In the genomic region with DNA sequence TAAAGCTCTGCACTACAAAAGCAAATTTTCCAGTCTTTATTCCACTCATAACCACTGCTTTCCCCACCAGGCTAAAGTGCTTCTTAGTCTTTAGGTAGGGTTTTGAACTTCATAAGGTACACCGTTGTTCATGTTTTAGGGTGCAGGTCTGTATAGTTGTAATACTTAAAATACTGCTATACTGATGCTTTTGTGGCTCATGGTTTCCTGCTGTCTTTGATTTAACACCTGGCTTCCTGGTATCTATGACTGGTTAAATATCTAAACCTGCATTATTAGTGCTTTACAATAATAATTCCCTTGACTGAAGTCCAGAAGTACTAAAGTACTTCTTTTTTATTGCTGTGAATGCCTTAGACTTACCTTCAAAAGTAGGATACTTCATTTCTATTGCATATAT, we compare ENCODE assay signal across 25 cellular contexts.
"Had no signal": no experiment of that assay in that cellular context is flagged by ENCODE, and none has a peak within 500 bp of the region (broad histone marks: within the 10 kb centered on the region; RNA-seq: fewer than 3 reads in every experiment).

No MANE protein-coding gene starts in this region.

- FAIRE-seq: HepG2, K562 had no signal

- DNase-seq: IMR-90, MV-4-11, NCI-H1048, NCI-H1105 treated with DMSO at 0.1 percent for 48 hours, NCI-H1417 treated with DMSO at 0.1 percent for 48 hours, NCI-H146, NCI-H1694 treated with DMSO at 0.1 percent for 48 hours, NCI-H1930, NCI-H2081, NCI-H2171, NCI-H226, NCI-H446, NCI-H510A, NCI-H524 treated with DMSO at 0.1 percent for 48 hours, NCI-H69, NCI-H774, PC-3, SHP77, SK-N-SH, SW 1271 had no signal

- ATAC-seq: HepG2, K562, Panc1, PC-3 had no signal

- H3K27ac ChIP-seq: KMS-11, RWPE1 had no signal

- H3K4me3 ChIP-seq: K562 had no signal

- H3K9me3 ChIP-seq: SK-N-SH had no signal
